Comparison of ENCODE assay signal across 1 cellular context in genomic region chr19:18878058-18878797, GRCh38.
TF ChIP-seq lines count a peak whose summit lies in the region.

No MANE protein-coding gene starts in this region.

TF ChIP-seq in HepG2, 621 proteins besides CTCF, POLR2A, EP300 and RAD21:
- TF ChIP-seq KLF15 (CRISPR knock-in tag; IDR thresholded peaks at IDR 0.05; ENCODE audit: borderline replicate concordance), result no peak
- TF ChIP-seq AGO2 (optimal IDR thresholded peaks at IDR 0.05; ENCODE audit: low read depth, low read length), result peak; percentile 27
